8 cellular contexts compared by ENCODE assay signal in the genomic region with DNA sequence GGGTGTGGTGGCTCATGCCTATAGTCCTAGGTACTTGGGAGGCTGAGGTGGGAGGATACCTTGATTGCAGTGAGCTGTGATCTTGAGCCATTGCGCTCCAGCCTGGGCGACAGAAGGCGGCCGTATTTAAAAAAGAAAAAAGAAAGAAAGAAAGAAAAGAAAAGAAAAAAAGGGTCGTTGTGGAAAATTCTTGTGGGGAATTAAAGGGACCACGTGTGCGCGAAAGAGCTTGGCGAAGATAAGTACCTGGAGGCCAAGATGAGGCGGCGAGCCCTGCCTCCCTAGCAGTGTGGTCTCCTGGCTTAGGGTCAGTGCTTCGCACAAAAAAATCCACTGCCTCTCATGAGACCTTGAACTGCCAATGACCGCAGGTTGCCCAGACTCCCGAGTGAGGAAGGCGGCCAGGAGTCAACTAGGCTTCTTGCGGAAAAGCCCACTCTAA. TPM values are rescaled to one million over a fixed set of nuclear protein-coding genes. Genes with fewer than 3 reads are reported as not detected.
DNase-seq lines count a peak whose midpoint lies in the region; ATAC-seq and TF ChIP-seq lines count a peak whose summit lies in the region.

No MANE protein-coding gene starts in this region.

- H3K9me3 Mint-ChIP-seq in neural crest cell, result no peaks in the 10 kb centered on the region

- no peak for DNase-seq in NT2/D1 (ENCODE audit: low read depth, low spot score)
- DNase-seq in epithelial cell of prostate (ENCODE audit: low read depth, low spot score), result no peak
- no peak for DNase-seq in neural crest cell (ENCODE audit: low read depth, low spot score)
- DNase-seq in cerebellum (ENCODE audit: low spot score), result no peak
- no peak for DNase-seq in NOMO-1 treated with dmso at 0.1 percent for 144 hours (lab: John Stamatoyannopoulos, UW; ENCODE audit: unreplicated experiment)
- DNase-seq in GM19240 (ENCODE audit: insufficient read length, low spot score), result no peak

- peaks cover 3% of the 10 kb centered on the region for H3K4me1 ChIP-seq in NT2/D1 (ENCODE audit: insufficient read depth, insufficient read length)

- H3K36me3 Mint-ChIP-seq in neural crest cell (ENCODE audit: low read depth), result no peaks in the 10 kb centered on the region

- H3K4me3 Mint-ChIP-seq in neural crest cell, result peak overlapping the region; percentile 99

- peaks cover 24% of the 10 kb centered on the region for H3K36me3 ChIP-seq in NT2/D1 (ENCODE audit: insufficient read depth, insufficient read length, low read length)

- H3K9ac ChIP-seq in NT2/D1 (ENCODE audit: insufficient read length, low read depth), result peak overlapping the region; percentile 93

- peak overlapping the region; percentile 71 for H3K27ac ChIP-seq in epithelial cell of prostate

- ATAC-seq in GM18502 (IDR thresholded peaks at IDR 0.05; ENCODE audit: poor library complexity, unreplicated experiment) (peak; percentile 13), HG03457 (IDR thresholded peaks at IDR 0.05; ENCODE audit: unreplicated experiment) (no peak)

- no peak for TF ChIP-seq CTCF in neural crest cell (conservative IDR thresholded peaks at IDR 0.05)

- peak overlapping the region; percentile 88 for H3K4me3 ChIP-seq in NT2/D1 (ENCODE audit: insufficient read length, low read depth)

- peaks cover 35% of the 10 kb centered on the region for H3K4me1 Mint-ChIP-seq in neural crest cell

- no peaks in the 10 kb centered on the region for H3K27me3 Mint-ChIP-seq in neural crest cell (ENCODE audit: low read depth)

- peak overlapping the region; percentile 90 for H3K27ac Mint-ChIP-seq in neural crest cell (ENCODE audit: unreplicated experiment)

- H3K27me3 ChIP-seq in NT2/D1 (ENCODE audit: insufficient read depth, insufficient read length), result no peaks in the 10 kb centered on the region

- no peaks in the 10 kb centered on the region for H3K9me3 ChIP-seq in NT2/D1 (ENCODE audit: insufficient read depth, low read length)

RNA-seq across cellular contexts. Expression of gene NMT1, which starts 0.7 kb away (rescaled TPM):
- 116 and 118 TPM in 2 replicates for total RNA-seq in neural crest cell
- 30.4 TPM for total RNA-seq in cerebellum

RNA-seq across cellular contexts. Expression of gene DCAKD, which starts 9.0 kb away (rescaled TPM):
- 89.6 and 91.8 TPM in 2 replicates for total RNA-seq in neural crest cell
- total RNA-seq in cerebellum, result 41.9 TPM
